In the genomic region with DNA sequence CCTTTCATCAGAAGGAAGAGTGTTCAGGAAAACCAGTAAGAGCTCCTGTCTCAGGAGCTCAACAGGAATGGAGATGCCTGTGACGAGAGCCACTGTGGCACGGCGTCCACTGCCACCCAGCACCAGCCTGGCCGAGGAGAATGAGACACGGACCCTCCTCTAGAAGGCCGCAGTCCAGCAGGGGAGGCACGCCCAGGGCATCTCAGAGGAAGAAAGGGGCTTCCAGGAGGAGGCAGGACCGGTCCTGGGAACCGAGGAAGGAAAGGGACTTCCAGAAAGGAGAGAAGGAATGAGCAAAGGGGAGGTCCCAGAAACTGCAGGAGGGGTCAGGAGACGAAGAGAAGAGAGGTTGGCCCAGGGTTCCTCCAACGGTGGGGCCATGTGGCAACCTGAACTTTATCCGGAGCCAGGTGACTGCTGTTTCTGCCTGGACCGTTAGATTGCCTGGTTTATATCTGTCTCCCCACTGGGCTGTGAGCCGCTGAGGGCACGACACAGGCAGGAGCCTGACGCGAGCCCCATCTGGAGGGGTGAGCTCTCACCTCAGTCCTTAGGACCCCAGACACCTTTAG, we compare ENCODE assay signal across 8 cellular contexts. TPM values are rescaled to one million over a fixed set of nuclear protein-coding genes. Genes with fewer than 3 reads are reported as not detected.
DNase-seq lines count a peak whose midpoint lies in the region; ATAC-seq, FAIRE-seq and TF ChIP-seq lines count a peak whose summit lies in the region.

No MANE protein-coding gene starts in this region.

- H3K36me3 Mint-ChIP-seq in astrocyte (ENCODE audit: low read depth, unreplicated experiment), result no peaks in the 10 kb centered on the region

- H2AFZ ChIP-seq in astrocyte (ENCODE audit: low read depth, low read length), result peak overlapping the region; percentile 64

- TF ChIP-seq CTCF in astrocyte (IDR thresholded peaks at IDR 0.05; ENCODE audit: insufficient read depth, low read depth, low read length), result no peak

- H3K9me3 ChIP-seq in astrocyte (ENCODE audit: insufficient read depth, low read depth, low read length) (no peaks in the 10 kb centered on the region), mononuclear cell (ENCODE audit: low read depth, low read length) (no peaks in the 10 kb centered on the region)

- H3K79me2 ChIP-seq in astrocyte (ENCODE audit: insufficient read depth, low read length), result no peaks in the 10 kb centered on the region

- H3K4me1 Mint-ChIP-seq in astrocyte (ENCODE audit: low read depth, unreplicated experiment), result peaks cover 2% of the 10 kb centered on the region

- H3K27ac ChIP-seq in astrocyte (ENCODE audit: low read depth, low read length), result no peak overlapping the region

- H3K4me1 ChIP-seq in astrocyte (ENCODE audit: insufficient read depth, low read length) (peaks cover 11% of the 10 kb centered on the region), mononuclear cell (ENCODE audit: insufficient read depth, low read length) (peaks cover 33% of the 10 kb centered on the region)

- no peaks in the 10 kb centered on the region for H3K9me3 Mint-ChIP-seq in astrocyte (ENCODE audit: unreplicated experiment)

- no peak overlapping the region for H3K4me3 ChIP-seq in astrocyte (ENCODE audit: insufficient read depth, low read depth, low read length)
- H3K4me3 ChIP-seq in mononuclear cell (ENCODE audit: low read length), result peak overlapping the region; percentile 39

- no peaks in the 10 kb centered on the region for H4K20me1 ChIP-seq in astrocyte (ENCODE audit: insufficient read depth, low read length)

- H3K27me3 ChIP-seq in astrocyte (ENCODE audit: insufficient read depth, low read length) (peaks cover 7% of the 10 kb centered on the region), mononuclear cell (ENCODE audit: insufficient read depth, low read length) (no peaks in the 10 kb centered on the region)

- peaks cover 22% of the 10 kb centered on the region for H3K27me3 Mint-ChIP-seq in astrocyte (ENCODE audit: low read depth, unreplicated experiment)

- H3K9ac ChIP-seq in astrocyte (ENCODE audit: low read length), result peak overlapping the region; percentile 18

- H3K36me3 ChIP-seq in astrocyte (ENCODE audit: insufficient read depth, low read length), result no peaks in the 10 kb centered on the region

- H3K4me3 Mint-ChIP-seq in astrocyte (ENCODE audit: unreplicated experiment), result no peak overlapping the region

- DNase-seq in stimulated activated CD4-positive, alpha-beta T cell treated with anti-CD3 and anti-CD28 coated beads, Interleukin-15, amount 100 ng/mL, for 24 hours, result peak; percentile 15
- no peak for DNase-seq in stimulated activated CD4-positive, alpha-beta T cell treated with anti-CD3 and anti-CD28 coated beads, Interleukin-4, amount 100 ng/mL, for 24 hours
- DNase-seq in astrocyte (ENCODE audit: low read depth) (no peak), NCI-H2171 (lab: John Stamatoyannopoulos, UW) (no peak), NOMO-1 treated with dmso at 0.1 percent for 144 hours (lab: John Stamatoyannopoulos, UW; ENCODE audit: unreplicated experiment) (no peak), GM19238 (ENCODE audit: insufficient read length, low spot score) (no peak)

- H3K4me2 ChIP-seq in astrocyte (ENCODE audit: low read length), result peak overlapping the region; percentile 93

- no peak for FAIRE-seq in astrocyte (lab: Jason Lieb, UNC)

- ATAC-seq in HG03571 (IDR thresholded peaks at IDR 0.05; ENCODE audit: unreplicated experiment), result peak; percentile 8

- no peak overlapping the region for H3K27ac Mint-ChIP-seq in astrocyte (ENCODE audit: unreplicated experiment)

RNA-seq across cellular contexts. Expression of gene BFSP1, which starts 26.8 kb away (rescaled TPM):
- total RNA-seq in astrocyte, result 3.7 and 4.2 TPM in 2 replicates
- 0.84 TPM for total RNA-seq in mononuclear cell
